In genomic region chr1:202812176-202813026, GRCh38 we compare ENCODE assay signal across 10 cellular contexts. TPM values are rescaled to one million over a fixed set of nuclear protein-coding genes. Genes with fewer than 3 reads are reported as not detected.
DNase-seq lines count a peak whose midpoint lies in the region; ATAC-seq and TF ChIP-seq lines count a peak whose summit lies in the region.
"Had no signal": no experiment of that assay in that cellular context is flagged by ENCODE, and none has a peak within 500 bp of the region (broad histone marks: within the 10 kb centered on the region; RNA-seq: fewer than 3 reads in every experiment).

No MANE protein-coding gene starts in this region.

- no peak overlapping the region for H2AK5ac ChIP-seq in mesendoderm (ENCODE audit: low read length)

- peaks cover 8% of the 10 kb centered on the region for H3K79me2 ChIP-seq in mesendoderm (ENCODE audit: control insufficient read depth, insufficient read depth, low read length)

- H4K5ac ChIP-seq in mesendoderm (ENCODE audit: low read length), result no peak overlapping the region

- TF ChIP-seq CTCF in A673 (conservative IDR thresholded peaks at IDR 0.05; ENCODE audit: low read depth, low read length), result no peak
- no peak for TF ChIP-seq CTCF in HEK293 (tag by site-specific recombination; IDR thresholded peaks at IDR 0.05)
- no peak for TF ChIP-seq CTCF in astrocyte of the spinal cord (IDR thresholded peaks at IDR 0.05; ENCODE audit: low read depth, low read length)

- in situ Hi-C loops in astrocyte of the spinal cord (cut with HindIII; ENCODE audit: low sequenced_read_pairs), result no loop called here
- in situ Hi-C loops in HAP-1 (cut with MboI; ENCODE audit: low sequenced_read_pairs), result no loop called here

- H3K4ac ChIP-seq in mesendoderm (ENCODE audit: low read depth, low read length), result no peak overlapping the region

- no peak for ATAC-seq in HG03175 (IDR thresholded peaks at IDR 0.05; ENCODE audit: unreplicated experiment)
- no peak for ATAC-seq in HG02870 (IDR thresholded peaks at IDR 0.05; ENCODE audit: unreplicated experiment)

- peak overlapping the region; percentile 8 for H3K9ac ChIP-seq in mesendoderm (ENCODE audit: low read length)

- no peaks in the 10 kb centered on the region for H3K79me1 ChIP-seq in mesendoderm (ENCODE audit: low read length)

- CTCF ChIA-PET in A673 (lab: Charles Lee) (no interaction called here), HEK293 (lab: Yijun Ruan, JAX) (interaction anchor here (0.7 kb wide), 1 partner anchor 124 kb away, joined by 3 read pairs; no protein-coding TSS in a partner anchor)

- H3K56ac ChIP-seq in mesendoderm (ENCODE audit: low read length), result no peak overlapping the region

- H3K18ac ChIP-seq in mesendoderm (ENCODE audit: low read length), result no peak overlapping the region

- WGBS in mesendoderm (ENCODE audit: extremely low coverage, insufficient coverage, low lambda C conversion rate), result no CpG with 5 or more reads among the region's 9 CpGs

- POLR2A ChIA-PET in A673 (lab: Charles Lee; ENCODE audit: low non-redundant PET), result no interaction called here
- POLR2A ChIA-PET in HEK293 (lab: Yijun Ruan, JAX), result interaction anchor here (1.2 kb wide), 1 partner anchor 195 kb away, joined by 3 read pairs; the partner anchor contains the start of gene TMEM183A

- H2BK15ac ChIP-seq in mesendoderm (replicated peaks; ENCODE audit: low read depth), result no peak overlapping the region

- BruUV-seq in A673 (replicated peaks; lab: Mats Ljungman, UMichigan), result no TSS peak

- no peak overlapping the region for H2BK120ac ChIP-seq in mesendoderm (ENCODE audit: low read depth, low read length)

- H3K27me3 ChIP-seq in A673 (replicated peaks; ENCODE audit: insufficient read depth, low read depth, low read length, poor library complexity) (peaks cover 5% of the 10 kb centered on the region), mesendoderm (ENCODE audit: insufficient read depth, low read length, poor library complexity) (no peaks in the 10 kb centered on the region), HAP-1 (ENCODE audit: low read depth) (no peaks in the 10 kb centered on the region)

- no peak overlapping the region for H4K8ac ChIP-seq in mesendoderm (ENCODE audit: low read depth, low read length)

- no peak overlapping the region for H2BK5ac ChIP-seq in mesendoderm (ENCODE audit: low read length)

- intact Hi-C loops in A673 (cut with micrococcal nuclease; ENCODE audit: unreplicated experiment), result no loop called here

- H3K27ac ChIP-seq in A673 (ENCODE audit: low read depth, low read length, poor library complexity, severe bottlenecking), result no peak overlapping the region
- no peak overlapping the region for H3K27ac ChIP-seq in HEK293 (ENCODE audit: extremely low read depth, low read depth, low read length)
- H3K27ac ChIP-seq in mesendoderm (ENCODE audit: low read depth, low read length), result no peak overlapping the region

- no peak overlapping the region for H3K4me2 ChIP-seq in mesendoderm (ENCODE audit: low read length)

- H3K36me3 ChIP-seq in A673 (ENCODE audit: insufficient read depth, low read length, poor library complexity, severe bottlenecking) (no peaks in the 10 kb centered on the region), HEK293 (ENCODE audit: control insufficient read depth in 2 of 2, insufficient read depth in 1 of 2, low read length in 2 of 2) (no peaks in the 10 kb centered on the region), mesendoderm (ENCODE audit: control insufficient read depth, insufficient read depth, low read length) (no peaks in the 10 kb centered on the region), HAP-1 (replicated peaks) (no peaks in the 10 kb centered on the region)

- DNase-seq in A673 (ENCODE audit: low spot score) (no peak), astrocyte of the spinal cord (ENCODE audit: low read depth, low spot score) (no peak), mesendoderm (peak; percentile 71), HAP-1 (ENCODE audit: low spot score in 2 of 2) (no peak), activated gamma-delta T cell treated with Interleukin-2 at 50 U/mL for 16 hours (no peak)
- DNase-seq: midbrain had no signal

- no peak overlapping the region for H3K23ac ChIP-seq in mesendoderm (ENCODE audit: low read length)

- H3K9me3 ChIP-seq in A673 (ENCODE audit: low read depth, low read length, poor library complexity, severe bottlenecking) (no peaks in the 10 kb centered on the region), HEK293 (ENCODE audit: control insufficient read depth, insufficient read depth, low read depth, low read length) (no peaks in the 10 kb centered on the region), HAP-1 (no peaks in the 10 kb centered on the region)

- H3K4me3 ChIP-seq in A673 (ENCODE audit: low read depth, low read length, poor library complexity, severe bottlenecking) (peak overlapping the region; percentile 65), HEK293 (ENCODE audit: low read depth, low read length) (no peak overlapping the region), astrocyte of the spinal cord (ENCODE audit: low read depth, low read length) (peak overlapping the region; percentile 78), mesendoderm (ENCODE audit: low read length) (no peak overlapping the region), HAP-1 (no peak overlapping the region)

- H3K4me1 ChIP-seq in A673 (ENCODE audit: insufficient read depth, low read length, poor library complexity, severe bottlenecking) (peaks cover 3% of the 10 kb centered on the region), HEK293 (ENCODE audit: control insufficient read depth, insufficient read depth, low read length) (no peaks in the 10 kb centered on the region), mesendoderm (ENCODE audit: control insufficient read depth, low read depth, low read length) (no peaks in the 10 kb centered on the region), HAP-1 (peaks cover 5% of the 10 kb centered on the region)

TF ChIP-seq in HEK293, 187 proteins besides CTCF, POLR2A, EP300 and RAD21 (continues in another document):
- TF ChIP-seq ZFP3 (tag by site-specific recombination; IDR thresholded peaks at IDR 0.05; ENCODE audit: low read depth), result no peak
- TF ChIP-seq ZNF138 (tag by site-specific recombination; IDR thresholded peaks at IDR 0.05; ENCODE audit: borderline replicate concordance), result no peak
- TF ChIP-seq PRDM1 (tag by site-specific recombination; IDR thresholded peaks at IDR 0.05), result no peak
- no peak for TF ChIP-seq ZNF785 (tag by site-specific recombination; IDR thresholded peaks at IDR 0.05)
- no peak for TF ChIP-seq PRDM10 (tag by site-specific recombination; IDR thresholded peaks at IDR 0.05)
- peak; percentile 64 for TF ChIP-seq ZBTB20 (tag by site-specific recombination; IDR thresholded peaks at IDR 0.05)
- no peak for TF ChIP-seq KLF17 (tag by site-specific recombination; IDR thresholded peaks at IDR 0.05)
- TF ChIP-seq ZNF837 (tag by site-specific recombination; IDR thresholded peaks at IDR 0.05), result no peak
- 0 out of 2 replicates have a peak, but pooled peaks have one; percentile 24 for TF ChIP-seq ZNF600 (tag by site-specific recombination; IDR thresholded peaks at IDR 0.05)
- no peak for TF ChIP-seq ZSCAN18 (tag by site-specific recombination; IDR thresholded peaks at IDR 0.05)
- no peak for TF ChIP-seq ZNF521 (tag by site-specific recombination; IDR thresholded peaks at IDR 0.05)

RNA-seq across cellular contexts. Expression of gene PCAT6, which starts 1.6 kb away (rescaled TPM):
- total RNA-seq in A673 (2021), result 0.84 and 1.7 TPM in 2 replicates
- 7.5 TPM for polyA plus RNA-seq in mesendoderm (2013, experiment 1 of 2)
- 7.4 TPM for polyA plus RNA-seq in mesendoderm (2013, experiment 2 of 2)
- total RNA-seq: Daoy had no signal

RNA-seq across cellular contexts. Expression of gene KDM5B, which starts 4.2 kb away (rescaled TPM):
- 71.2 and 73.8 TPM in 2 replicates for total RNA-seq in A673 (2021)
- 47.8 TPM for polyA plus RNA-seq in mesendoderm (2013, experiment 1 of 2)
- 48.1 TPM for polyA plus RNA-seq in mesendoderm (2013, experiment 2 of 2)

Comparison
In these comparisons a context has a peak if more than half of its experiments do, and no peak if none do; other contexts are left out.
1. H3K4me3 ChIP-seq: peak in A673 (single experiment) and astrocyte of the spinal cord (single experiment); none in HEK293 (single experiment), mesendoderm (single experiment) and HAP-1 (single experiment).